ENCODE assay signal across 1 cellular context in the genomic region with DNA sequence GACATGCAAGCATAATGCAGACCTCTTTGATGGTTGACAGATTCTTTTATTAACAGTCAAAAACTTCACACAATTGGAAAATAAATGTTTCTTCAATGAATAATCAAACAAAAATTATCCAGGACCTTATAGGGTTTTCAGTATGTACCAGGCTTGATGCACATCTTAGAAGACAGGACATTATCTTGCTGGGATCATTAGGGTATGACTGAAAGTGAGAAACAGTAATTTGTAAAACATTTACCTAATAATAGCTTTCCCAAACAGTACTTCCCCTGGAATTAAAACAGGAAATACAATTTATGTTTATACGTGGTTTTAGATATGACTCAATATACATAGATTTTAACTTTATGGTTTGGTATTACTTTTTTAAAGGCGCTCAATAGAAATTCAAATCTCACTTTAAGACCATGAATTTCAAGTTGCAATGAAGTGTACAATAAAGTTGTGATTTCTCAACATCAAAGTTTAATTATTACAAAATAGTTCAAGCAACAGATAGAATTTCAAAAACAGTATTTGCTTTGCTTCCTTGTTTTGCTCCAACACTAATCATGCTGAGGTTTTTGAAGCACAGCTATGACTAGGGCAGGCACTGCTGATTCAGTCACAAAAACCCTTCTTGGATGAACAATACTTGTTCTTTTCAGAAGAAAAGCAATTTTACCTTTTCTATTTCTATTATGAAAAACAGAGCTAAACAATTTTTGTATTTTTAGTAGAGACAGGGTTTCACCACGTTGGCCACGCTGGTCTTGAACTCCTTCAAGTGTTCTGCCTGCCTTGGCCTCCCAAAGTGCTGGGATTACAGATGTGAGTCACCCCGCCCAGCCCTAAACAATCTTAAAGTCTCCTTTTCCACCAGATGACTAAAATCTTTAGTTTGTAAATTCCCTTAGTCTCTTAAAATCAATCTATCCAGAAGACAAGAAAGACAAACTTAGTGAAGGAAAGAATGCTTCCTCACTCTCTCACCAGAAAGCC.
TF ChIP-seq lines count a peak whose summit lies in the region.

No MANE protein-coding gene starts in this region.

TF ChIP-seq in A549, 52 proteins besides CTCF, POLR2A, EP300 and RAD21 (continued from another document):
- no peak for TF ChIP-seq ZNF302 (CRISPR knock-in tag; IDR thresholded peaks at IDR 0.05)
- TF ChIP-seq ESRRA (IDR thresholded peaks at IDR 0.05; ENCODE audit: borderline replicate concordance, low read length) = no peak
- TF ChIP-seq JUN (IDR thresholded peaks at IDR 0.05) = no peak
- no peak for TF ChIP-seq MAFK (IDR thresholded peaks at IDR 0.05; ENCODE audit: partially characterized antibody)
- TF ChIP-seq FOXS1 (CRISPR knock-in tag; IDR thresholded peaks at IDR 0.05) = no peak
- no peak for TF ChIP-seq MAX (IDR thresholded peaks at IDR 0.05)
- no peak for TF ChIP-seq E2F6 (IDR thresholded peaks at IDR 0.05; ENCODE audit: borderline replicate concordance, low read depth)
- no peak for TF ChIP-seq USF2 (IDR thresholded peaks at IDR 0.05)
- TF ChIP-seq HOXB5 (CRISPR knock-in tag; IDR thresholded peaks at IDR 0.05) = no peak
- no peak for TF ChIP-seq FOSB (CRISPR knock-in tag; IDR thresholded peaks at IDR 0.05)
- TF ChIP-seq BCL3 (IDR thresholded peaks at IDR 0.05) = no peak
- no peak for TF ChIP-seq MAZ (IDR thresholded peaks at IDR 0.05; ENCODE audit: borderline replicate concordance, low read depth, low read length)
